Comparison of ENCODE assay signal across 8 cellular contexts in genomic region chr1:61588736-61589381, GRCh38.
DNase-seq lines count a peak whose midpoint lies in the region; ATAC-seq and TF ChIP-seq lines count a peak whose summit lies in the region.

No MANE protein-coding gene starts in this region.

- H3K4me2 ChIP-seq in hepatocyte, result no peak overlapping the region

- no peaks in the 10 kb centered on the region for H3K9me2 ChIP-seq in hepatocyte (replicated peaks; ENCODE audit: insufficient read depth)

- ATAC-seq in HG02610 (IDR thresholded peaks at IDR 0.05; ENCODE audit: unreplicated experiment), result peak; percentile 92
- ATAC-seq in SK-N-SH treated with all-trans-retinoic acid at 6 μM for 48 hours, result peak; percentile 98
- ATAC-seq in HG03025 (IDR thresholded peaks at IDR 0.05; ENCODE audit: low FRiP score, unreplicated experiment), result no peak

- no peak overlapping the region for H2AFZ ChIP-seq in hepatocyte

- H3K36me3 ChIP-seq in hepatocyte (replicated peaks; ENCODE audit: insufficient read depth, low read depth), result no peaks in the 10 kb centered on the region

- H3K4me3 ChIP-seq in hepatocyte, result no peak overlapping the region

- H3K27me3 ChIP-seq in hepatocyte, result no peaks in the 10 kb centered on the region

- no peaks in the 10 kb centered on the region for H3K9me3 ChIP-seq in hepatocyte (ENCODE audit: low read depth)

- DNase-seq in MV-4-11 (lab: John Stamatoyannopoulos, UW) (peak; percentile 70), hepatocyte (ENCODE audit: low spot score) (peak; percentile 83)
- peak; percentile 24 for DNase-seq in activated naive CD8-positive, alpha-beta T cell treated with anti-CD3 and anti-CD28 coated beads, Interleukin-2, amount 50 U/mL, for 16 hours (ENCODE audit: low read depth, low spot score)
- peak; percentile 32 to 51 (median 44) for DNase-seq in stimulated activated CD4-positive, alpha-beta T cell treated with anti-CD3 and anti-CD28 coated beads, Interleukin-1b, Interleukin-23, amount 100 ng/mL, for 24 hours (ENCODE audit: low read depth in 4 of 4, low spot score in 1 of 4)

- H3K79me2 ChIP-seq in hepatocyte, result no peaks in the 10 kb centered on the region

- no peak overlapping the region for H3K27ac ChIP-seq in hepatocyte

- H3K4me1 ChIP-seq in hepatocyte (ENCODE audit: insufficient read depth), result no peaks in the 10 kb centered on the region

- 54% methylated on average over 6 of the region's 6 CpGs for WGBS in hepatocyte (ENCODE audit: low lambda C conversion rate, missing lambda C conversion rate)

- no peaks in the 10 kb centered on the region for H4K20me1 ChIP-seq in hepatocyte (ENCODE audit: insufficient read depth, poor library complexity, severe bottlenecking)

- peak; percentile 92 for TF ChIP-seq CTCF in GM12873 (IDR thresholded peaks at IDR 0.05; ENCODE audit: insufficient read depth, low read depth, low read length, missing control alignments)
- peak; percentile 77 for TF ChIP-seq CTCF in hepatocyte (IDR thresholded peaks at IDR 0.05; ENCODE audit: poor library complexity)

TF ChIP-seq in SK-N-SH treated with all-trans-retinoic acid at 6 μM for 48 hours, 23 proteins besides CTCF, POLR2A, EP300 and RAD21:
- TF ChIP-seq TSHZ2 (CRISPR knock-in tag; IDR thresholded peaks at IDR 0.05) (no peak), GLIS3 (CRISPR knock-in tag; IDR thresholded peaks at IDR 0.05) (no peak), PPARA (CRISPR knock-in tag; IDR thresholded peaks at IDR 0.05; ENCODE audit: borderline replicate concordance) (no peak), ZC3H10 (CRISPR knock-in tag; IDR thresholded peaks at IDR 0.05) (no peak), ESRRG (CRISPR knock-in tag; IDR thresholded peaks at IDR 0.05) (no peak), OSR1 (CRISPR knock-in tag; IDR thresholded peaks at IDR 0.05) (no peak), ISL1 (CRISPR knock-in tag; IDR thresholded peaks at IDR 0.05) (no peak), TOX (CRISPR knock-in tag; IDR thresholded peaks at IDR 0.05; ENCODE audit: borderline replicate concordance) (no peak), RARB (CRISPR knock-in tag; IDR thresholded peaks at IDR 0.05) (no peak)

Comparison
In these comparisons a context has a peak if more than half of its experiments do, and no peak if none do; other contexts are left out.
1. DNase-seq: peak in every context shown above with its lines; median percentile 83 in hepatocyte; 70 in MV-4-11; 44 in stimulated activated CD4-positive, alpha-beta T cell treated with anti-CD3 and anti-CD28 coated beads, Interleukin-1b, Interleukin-23, amount 100 ng/mL, for 24 hours; 24 in activated naive CD8-positive, alpha-beta T cell treated with anti-CD3 and anti-CD28 coated beads, Interleukin-2, amount 50 U/mL, for 16 hours.